Comparison of ENCODE assay signal across 8 cellular contexts in genomic region chr4:143513314-143514211, GRCh38. TPM values are rescaled to one million over a fixed set of nuclear protein-coding genes. Genes with fewer than 3 reads are reported as not detected.
A peak's percentile ranks its signal among the peaks of the same experiment; 100 is the strongest.
DNase-seq lines count a peak whose midpoint lies in the region; ATAC-seq and TF ChIP-seq lines count a peak whose summit lies in the region.

A gene with protein sequence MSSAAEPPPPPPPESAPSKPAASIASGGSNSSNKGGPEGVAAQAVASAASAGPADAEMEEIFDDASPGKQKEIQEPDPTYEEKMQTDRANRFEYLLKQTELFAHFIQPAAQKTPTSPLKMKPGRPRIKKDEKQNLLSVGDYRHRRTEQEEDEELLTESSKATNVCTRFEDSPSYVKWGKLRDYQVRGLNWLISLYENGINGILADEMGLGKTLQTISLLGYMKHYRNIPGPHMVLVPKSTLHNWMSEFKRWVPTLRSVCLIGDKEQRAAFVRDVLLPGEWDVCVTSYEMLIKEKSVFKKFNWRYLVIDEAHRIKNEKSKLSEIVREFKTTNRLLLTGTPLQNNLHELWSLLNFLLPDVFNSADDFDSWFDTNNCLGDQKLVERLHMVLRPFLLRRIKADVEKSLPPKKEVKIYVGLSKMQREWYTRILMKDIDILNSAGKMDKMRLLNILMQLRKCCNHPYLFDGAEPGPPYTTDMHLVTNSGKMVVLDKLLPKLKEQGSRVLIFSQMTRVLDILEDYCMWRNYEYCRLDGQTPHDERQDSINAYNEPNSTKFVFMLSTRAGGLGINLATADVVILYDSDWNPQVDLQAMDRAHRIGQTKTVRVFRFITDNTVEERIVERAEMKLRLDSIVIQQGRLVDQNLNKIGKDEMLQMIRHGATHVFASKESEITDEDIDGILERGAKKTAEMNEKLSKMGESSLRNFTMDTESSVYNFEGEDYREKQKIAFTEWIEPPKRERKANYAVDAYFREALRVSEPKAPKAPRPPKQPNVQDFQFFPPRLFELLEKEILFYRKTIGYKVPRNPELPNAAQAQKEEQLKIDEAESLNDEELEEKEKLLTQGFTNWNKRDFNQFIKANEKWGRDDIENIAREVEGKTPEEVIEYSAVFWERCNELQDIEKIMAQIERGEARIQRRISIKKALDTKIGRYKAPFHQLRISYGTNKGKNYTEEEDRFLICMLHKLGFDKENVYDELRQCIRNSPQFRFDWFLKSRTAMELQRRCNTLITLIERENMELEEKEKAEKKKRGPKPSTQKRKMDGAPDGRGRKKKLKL (plus strand): TSS chr4:143513702. CDS start chr4:143513925, 223 bp downstream.

- no peak for TF ChIP-seq CTCF in RWPE2 (IDR thresholded peaks at IDR 0.05; ENCODE audit: poor library complexity, severe bottlenecking)
- TF ChIP-seq CTCF in fibroblast of mammary gland (conservative IDR thresholded peaks at IDR 0.05; ENCODE audit: control insufficient read depth, insufficient read depth, low read depth, low read length), result no peak

- no peaks in the 10 kb centered on the region for H3K27me3 ChIP-seq in RWPE2 (ENCODE audit: insufficient read depth, poor library complexity, severe bottlenecking)

- H3K4me1 Mint-ChIP-seq in activated T-helper 2 cell treated with anti-CD3 and anti-CD28 coated beads, Interferon-gamma antibody, Interleukin-2, Interleukin-4, amounts not matched to agents 10 μg/mL and 5 μg/mL and 100 μg/mL, durations not matched to agents 14 hours and 24 hours and 36 hours (ENCODE audit: low read depth), result peaks cover 23% of the 10 kb centered on the region
- H3K4me1 Mint-ChIP-seq in naive thymus-derived CD8-positive, alpha-beta T cell, result peaks cover 9 to 56% (median 40%) of the 10 kb centered on the region in 4 donors

- H3K9me3 Mint-ChIP-seq in activated T-helper 2 cell treated with anti-CD3 and anti-CD28 coated beads, Interferon-gamma antibody, Interleukin-2, Interleukin-4, amounts not matched to agents 10 μg/mL and 5 μg/mL and 100 μg/mL, durations not matched to agents 14 hours and 24 hours and 36 hours, result no peaks in the 10 kb centered on the region
- H3K9me3 Mint-ChIP-seq in naive thymus-derived CD8-positive, alpha-beta T cell, result no peaks in the 10 kb centered on the region

- peak within 1 kb of the TSS; percentile 87 for H3K27ac ChIP-seq in RWPE2 (ENCODE audit: poor library complexity, severe bottlenecking)

- H3K36me3 ChIP-seq in RWPE2 (ENCODE audit: low read depth), result peaks cover 25% of the 10 kb centered on the region

- intact Hi-C loops in activated T-helper 2 cell treated with anti-CD3 and anti-CD28 coated beads, Interferon-gamma antibody, Interleukin-2, Interleukin-4, amounts not matched to agents 10 μg/mL and 5 μg/mL and 100 μg/mL, durations not matched to agents 14 hours and 24 hours and 36 hours (cut with micrococcal nuclease), result loop anchor here (1.0 to 10.0 kb wide), 9 partner anchors 46 to 1974 kb away; partner anchors contain the start of genes ABCE1, ANAPC10, OTUD4 and USP38

- no peaks in the 10 kb centered on the region for H3K9me3 ChIP-seq in RWPE2 (ENCODE audit: severe bottlenecking)

- POLR2A ChIA-PET in naive thymus-derived CD8-positive, alpha-beta T cell (lab: Charles Lee), result interaction anchor here (0.9 to 3.2 kb wide), 7 partner anchors 11 to 1667 kb away, joined by 3 to 18 read pairs (median 4); partner anchors contain the start of genes ABCE1, ANAPC10 and USP38

- peak within 1 kb of the TSS; percentile 98 for H3K4me3 Mint-ChIP-seq in activated T-helper 2 cell treated with anti-CD3 and anti-CD28 coated beads, Interferon-gamma antibody, Interleukin-2, Interleukin-4, amounts not matched to agents 10 μg/mL and 5 μg/mL and 100 μg/mL, durations not matched to agents 14 hours and 24 hours and 36 hours (ENCODE audit: low read depth)
- peak within 1 kb of the TSS; percentile 91 to 100 (median 99) for H3K4me3 Mint-ChIP-seq in naive thymus-derived CD8-positive, alpha-beta T cell

- DNase-seq in EH (ENCODE audit: low read depth) (peak; percentile 99), H4 (ENCODE audit: low spot score) (peak; percentile 98), LoVo (ENCODE audit: low spot score) (peak; percentile 100), RWPE2 (ENCODE audit: low spot score) (peak; percentile 95), fibroblast of mammary gland (ENCODE audit: low read depth) (peak; percentile 98)
- DNase-seq in activated T-helper 2 cell treated with anti-CD3 and anti-CD28 coated beads, Interferon-gamma antibody, Interleukin-2, Interleukin-4, amounts not matched to agents 10 μg/mL and 5 μg/mL and 100 μg/mL, durations not matched to agents 14 hours and 24 hours and 36 hours (ENCODE audit: low spot score), result peak; percentile 97
- peak; percentile 91 to 98 (median 96) for DNase-seq in naive thymus-derived CD8-positive, alpha-beta T cell
- DNase-seq in stimulated activated naive CD4-positive, alpha-beta T cell (lab: John Stamatoyannopoulos, UW), result peak; percentile 95 to 99 (median 97)

- ATAC-seq in RWPE2 (ENCODE audit: low read depth), result peak; percentile 85
- peak; percentile 87 for ATAC-seq in naive thymus-derived CD8-positive, alpha-beta T cell

- H3K4me3 ChIP-seq in RWPE2 (ENCODE audit: severe bottlenecking) (peak within 1 kb of the TSS; percentile 89), fibroblast of mammary gland (ENCODE audit: control insufficient read depth, low read depth, low read length) (peak within 1 kb of the TSS; percentile 89)

- peaks cover 19% of the 10 kb centered on the region for H3K4me1 ChIP-seq in RWPE2 (ENCODE audit: insufficient read depth, poor library complexity, severe bottlenecking)

- peak within 1 kb of the TSS; percentile 90 for H3K27ac Mint-ChIP-seq in activated T-helper 2 cell treated with anti-CD3 and anti-CD28 coated beads, Interferon-gamma antibody, Interleukin-2, Interleukin-4, amounts not matched to agents 10 μg/mL and 5 μg/mL and 100 μg/mL, durations not matched to agents 14 hours and 24 hours and 36 hours
- peak within 1 kb of the TSS; percentile 99 to 100 (median 100) for H3K27ac Mint-ChIP-seq in naive thymus-derived CD8-positive, alpha-beta T cell

- H3K36me3 Mint-ChIP-seq in activated T-helper 2 cell treated with anti-CD3 and anti-CD28 coated beads, Interferon-gamma antibody, Interleukin-2, Interleukin-4, amounts not matched to agents 10 μg/mL and 5 μg/mL and 100 μg/mL, durations not matched to agents 14 hours and 24 hours and 36 hours (ENCODE audit: low read depth), result peaks cover 32% of the 10 kb centered on the region
- H3K36me3 Mint-ChIP-seq in naive thymus-derived CD8-positive, alpha-beta T cell, result peaks cover 0 to 23% (median 7%) of the 10 kb centered on the region in 3 donors

- peaks cover 16% of the 10 kb centered on the region for H3K27me3 Mint-ChIP-seq in activated T-helper 2 cell treated with anti-CD3 and anti-CD28 coated beads, Interferon-gamma antibody, Interleukin-2, Interleukin-4, amounts not matched to agents 10 μg/mL and 5 μg/mL and 100 μg/mL, durations not matched to agents 14 hours and 24 hours and 36 hours (ENCODE audit: low read depth)
- H3K27me3 Mint-ChIP-seq in naive thymus-derived CD8-positive, alpha-beta T cell, result peaks cover 0 to 2% (median 0%) of the 10 kb centered on the region in 5 donors

RNA-seq across cellular contexts. Expression of the gene that starts here (rescaled TPM):
- total RNA-seq in H4 (2014; rRNA removed; shearing (Covaris generic)), result 27.8 and 31.6 TPM in 2 replicates
- 56.6 and 57.8 TPM in 2 replicates for total RNA-seq in activated T-helper 2 cell treated with anti-CD3 and anti-CD28 coated beads, Interferon-gamma antibody, Interleukin-2, Interleukin-4, amounts not matched to agents 10 μg/mL and 5 μg/mL and 100 μg/mL, durations not matched to agents 14 hours and 24 hours and 36 hours
- 10 to 100 TPM; 52.9 to 54.7 TPM for total RNA-seq in naive thymus-derived CD8-positive, alpha-beta T cell
- polyA plus RNA-seq in naive thymus-derived CD8-positive, alpha-beta T cell, result 10 to 100 TPM; 19.1 to 34.0 (median 24.6) TPM

Comparison
In these comparisons a context has a peak if more than half of its experiments do, and no peak if none do; other contexts are left out.
1. Peak in every context shown above with its lines: DNase-seq, ATAC-seq, H3K4me3 ChIP-seq and H3K27ac ChIP-seq.